11 cellular contexts compared by ENCODE assay signal in genomic region chr2:101762451-101763171, GRCh38.
A peak's percentile ranks its signal among the peaks of the same experiment; 100 is the strongest.
DNase-seq lines count a peak whose midpoint lies in the region; ATAC-seq, FAIRE-seq and TF ChIP-seq lines count a peak whose summit lies in the region.
"Had no signal": no experiment of that assay in that cellular context is flagged by ENCODE, and none has a peak within 500 bp of the region (broad histone marks: within the 10 kb centered on the region; RNA-seq: fewer than 3 reads in every experiment).

No MANE protein-coding gene starts in this region.

- TF ChIP-seq EP300 in sigmoid colon (IDR thresholded peaks at IDR 0.05) = no peak

- CTCF ChIA-PET in WTC11 (lab: Charles Lee) = interaction anchor here (0.6 to 1.1 kb wide), 7 partner anchors 8 to 69 kb away, joined by 3 to 4 read pairs (median 3); no protein-coding TSS in a partner anchor
- CTCF ChIA-PET in activated CD4-positive, alpha-beta memory T cell treated with anti-CD3 and anti-CD28 coated beads for 36 hours (lab: Charles Lee) = interaction anchor here (0.9 to 1.4 kb wide), 4 partner anchors 19 to 344 kb away, joined by 3 read pairs; no protein-coding TSS in a partner anchor

- H3K27ac Mint-ChIP-seq in WTC11 = peak overlapping the region; percentile 69
- H3K27ac Mint-ChIP-seq in activated CD4-positive, alpha-beta memory T cell treated with anti-CD3 and anti-CD28 coated beads for 36 hours = no peak overlapping the region
- H3K27ac Mint-ChIP-seq: activated CD8-positive, alpha-beta T cell treated with anti-CD3 and anti-CD28 coated beads for 36 hours had no signal

- H3K9me3 ChIP-seq in DOHH2 (ENCODE audit: control insufficient read depth, insufficient read depth, low read length) (no peaks in the 10 kb centered on the region), right cardiac atrium (ENCODE audit: control insufficient read depth, low read length) (no peaks in the 10 kb centered on the region), sigmoid colon (no peaks in the 10 kb centered on the region)

- H3K4me1 Mint-ChIP-seq in WTC11 = peaks cover 68% of the 10 kb centered on the region
- H3K4me1 Mint-ChIP-seq in activated CD4-positive, alpha-beta memory T cell treated with anti-CD3 and anti-CD28 coated beads for 36 hours (ENCODE audit: low read depth) = peaks cover 66% of the 10 kb centered on the region

- H4K20me1 ChIP-seq in DOHH2 (ENCODE audit: control insufficient read depth, insufficient read depth, low read depth, low read length) = peaks cover 48% of the 10 kb centered on the region

- DNase-seq in WTC11 (ENCODE audit: low spot score) (peak; percentile 13), right cardiac atrium (no peak), sigmoid colon (no peak), frontal cortex (ENCODE audit: low spot score in 2 of 2) (no peak), inferior parietal cortex (ENCODE audit: extremely low spot score) (no peak), mesenteric fat pad (ENCODE audit: low spot score) (no peak)
- DNase-seq in activated CD4-positive, alpha-beta memory T cell treated with anti-CD3 and anti-CD28 coated beads for 36 hours = no peak
- DNase-seq: activated CD8-positive, alpha-beta T cell treated with anti-CD3 and anti-CD28 coated beads for 36 hours; NCI-H1105 had no signal

- H3K4me3 Mint-ChIP-seq in WTC11 = no peak overlapping the region
- H3K4me3 Mint-ChIP-seq in activated CD4-positive, alpha-beta memory T cell treated with anti-CD3 and anti-CD28 coated beads for 36 hours = no peak overlapping the region
- H3K4me3 Mint-ChIP-seq: activated CD8-positive, alpha-beta T cell treated with anti-CD3 and anti-CD28 coated beads for 36 hours had no signal

- peak overlapping the region; percentile 33 for H3K4me2 ChIP-seq in DOHH2 (ENCODE audit: low read length)

- H3K36me3 ChIP-seq in DOHH2 (ENCODE audit: control insufficient read depth, low read length) (peaks cover 2% of the 10 kb centered on the region), sigmoid colon (no peaks in the 10 kb centered on the region)

- H3K9me2 ChIP-seq in DOHH2 (replicated peaks; ENCODE audit: control insufficient read depth, low read length) = no peaks in the 10 kb centered on the region

- 22% methylated on average over 4 of the region's 4 CpGs for WGBS in right cardiac atrium
- 71 to 75% methylated on average over 4 of the region's 4 CpGs for WGBS in sigmoid colon, 2 donors

- ATAC-seq in WTC11 (peak; percentile 50), right cardiac atrium (peak; percentile 47 to 52)
- ATAC-seq: activated CD8-positive, alpha-beta T cell treated with anti-CD3 and anti-CD28 coated beads for 36 hours had no signal

- peaks cover 95% of the 10 kb centered on the region for H3K79me2 ChIP-seq in DOHH2 (ENCODE audit: control insufficient read depth, low read length)

- H3K4me3 ChIP-seq in DOHH2 (ENCODE audit: low read length) (no peak overlapping the region), right cardiac atrium (ENCODE audit: low read length) (no peak overlapping the region), sigmoid colon (no peak overlapping the region)

- no peaks in the 10 kb centered on the region for H3K27me3 ChIP-seq in DOHH2 (ENCODE audit: control insufficient read depth, low read length)
- no peaks in the 10 kb centered on the region for H3K27me3 ChIP-seq in right cardiac atrium (ENCODE audit: control insufficient read depth, insufficient read depth)
- H3K27me3 ChIP-seq in sigmoid colon = no peaks in the 10 kb centered on the region

- H3K27ac ChIP-seq in DOHH2 (ENCODE audit: low read depth, low read length) = no peak overlapping the region
- peak overlapping the region; percentile 54 for H3K27ac ChIP-seq in right cardiac atrium (ENCODE audit: low read length)
- peak overlapping the region; percentile 14 to 42 (median 20) for H3K27ac ChIP-seq in sigmoid colon

- no peak for TF ChIP-seq POLR2A in sigmoid colon (IDR thresholded peaks at IDR 0.05)

- no peak for TF ChIP-seq CTCF in DOHH2 (IDR thresholded peaks at IDR 0.05; ENCODE audit: low read depth, low read length, poor library complexity, severe bottlenecking)
- no peak for TF ChIP-seq CTCF in WTC11 (IDR thresholded peaks at IDR 0.05)
- TF ChIP-seq CTCF in sigmoid colon (IDR thresholded peaks at IDR 0.05) = no peak

- intact Hi-C loops in right cardiac atrium (cut with DNase I) = loop anchor here in 1 of 4 donors (10.0 kb wide), 1 partner anchor 62 kb away; no protein-coding TSS in a partner anchor
- intact Hi-C loops in sigmoid colon (cut with DNase I) = no loop called here
- intact Hi-C loops in activated CD4-positive, alpha-beta memory T cell treated with anti-CD3 and anti-CD28 coated beads for 36 hours (cut with micrococcal nuclease) = no loop called here

- peaks cover 8% of the 10 kb centered on the region for H3K9me3 Mint-ChIP-seq in WTC11
- no peaks in the 10 kb centered on the region for H3K9me3 Mint-ChIP-seq in activated CD4-positive, alpha-beta memory T cell treated with anti-CD3 and anti-CD28 coated beads for 36 hours
- H3K9me3 Mint-ChIP-seq: activated CD8-positive, alpha-beta T cell treated with anti-CD3 and anti-CD28 coated beads for 36 hours had no signal

- FAIRE-seq in frontal cortex (lab: Jason Lieb, UNC) = no peak
- FAIRE-seq: RCC 7860 had no signal

- no peaks in the 10 kb centered on the region for H3K27me3 Mint-ChIP-seq in WTC11 (ENCODE audit: low read depth)
- no peaks in the 10 kb centered on the region for H3K27me3 Mint-ChIP-seq in activated CD4-positive, alpha-beta memory T cell treated with anti-CD3 and anti-CD28 coated beads for 36 hours
- H3K27me3 Mint-ChIP-seq: activated CD8-positive, alpha-beta T cell treated with anti-CD3 and anti-CD28 coated beads for 36 hours had no signal

- H3K36me3 Mint-ChIP-seq in WTC11 = peaks cover 8% of the 10 kb centered on the region
- no peaks in the 10 kb centered on the region for H3K36me3 Mint-ChIP-seq in activated CD4-positive, alpha-beta memory T cell treated with anti-CD3 and anti-CD28 coated beads for 36 hours

- POLR2A ChIA-PET in WTC11 (lab: Charles Lee) = no interaction called here
- POLR2A ChIA-PET in activated CD4-positive, alpha-beta memory T cell treated with anti-CD3 and anti-CD28 coated beads for 36 hours (lab: Charles Lee) = interaction anchor here (1.5 kb wide), 1 partner anchor 17 kb away, joined by 3 read pairs; no protein-coding TSS in a partner anchor

- no peaks in the 10 kb centered on the region for H3F3A ChIP-seq in DOHH2 (ENCODE audit: control insufficient read depth, insufficient read depth)

- H3K4me1 ChIP-seq in DOHH2 (ENCODE audit: control insufficient read depth, low read length) = peaks cover 74% of the 10 kb centered on the region
- H3K4me1 ChIP-seq in right cardiac atrium (ENCODE audit: control insufficient read depth, insufficient read depth, low read length) = peaks cover 20% of the 10 kb centered on the region
- peaks cover 0 to 64% (median 54%) of the 10 kb centered on the region in 4 donors for H3K4me1 ChIP-seq in sigmoid colon

TF ChIP-seq in WTC11, 78 proteins besides CTCF, POLR2A, EP300 and RAD21:
- TF ChIP-seq STAT6 (CRISPR knock-in tag; conservative IDR thresholded peaks at IDR 0.05; ENCODE audit: low read depth) = no peak
- no peak for TF ChIP-seq CREB1 (CRISPR knock-in tag; IDR thresholded peaks at IDR 0.05)
- no peak for TF ChIP-seq TEAD4 (CRISPR knock-in tag; IDR thresholded peaks at IDR 0.05)
- no peak for TF ChIP-seq CBFB (CRISPR knock-in tag; IDR thresholded peaks at IDR 0.05; ENCODE audit: low read depth)
